ENCODE assay signal across 29 cellular contexts in the genomic region with DNA sequence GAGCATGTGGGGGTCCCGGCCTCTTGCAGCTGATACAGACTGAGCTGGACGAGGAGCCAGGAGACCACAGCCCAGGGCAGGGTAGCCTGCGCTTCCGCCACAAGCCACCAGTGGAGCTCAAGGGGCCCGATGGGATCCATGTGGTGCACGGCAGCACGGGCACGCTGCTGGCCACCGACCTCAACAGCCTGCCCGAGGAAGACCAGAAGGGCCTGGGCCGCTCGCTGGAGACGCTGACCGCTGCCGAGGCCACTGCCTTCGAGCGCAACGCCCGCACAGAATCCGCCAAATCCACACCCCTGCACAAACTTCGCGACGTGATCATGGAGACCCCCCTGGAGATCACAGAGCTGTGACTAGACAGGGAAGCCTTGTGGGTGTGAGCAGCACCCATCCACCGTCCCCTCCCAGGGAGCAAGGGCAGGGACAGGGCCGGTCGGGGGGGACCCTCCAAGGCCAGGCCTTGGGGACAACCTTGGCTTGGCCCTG. TPM values are rescaled to one million over a fixed set of nuclear protein-coding genes. Genes with fewer than 3 reads are reported as not detected.
DNase-seq lines count a peak whose midpoint lies in the region; ATAC-seq, FAIRE-seq and TF ChIP-seq lines count a peak whose summit lies in the region.
"Had no signal": no experiment of that assay in that cellular context is flagged by ENCODE, and none has a peak within 500 bp of the region (broad histone marks: within the 10 kb centered on the region; RNA-seq: fewer than 3 reads in every experiment).

No MANE protein-coding gene starts in this region.

- DNase-seq in Caco-2 (no peak), GM12892 (ENCODE audit: insufficient read length) (no peak), GM12878 (ENCODE audit: low read depth, low spot score) (no peak), islet precursor cell (peak; percentile 55), sciatic nerve (ENCODE audit: low spot score) (no peak), NCI-H69 (lab: John Stamatoyannopoulos, UW) (no peak)
- DNase-seq: activated CD4-positive, alpha-beta T cell treated with anti-CD3 and anti-CD28 coated beads, Interleukin-2, amount 10 ng/mL, durations not matched to agents 24 days and 14 days; activated CD8-positive, alpha-beta memory T cell treated with anti-CD3 and anti-CD28 coated beads, Interleukin-2, amount 50 U/mL, for 4 hours; CD4-positive, alpha-beta T cell; DMS79; effector memory CD4-positive, alpha-beta T cell; hypothalamus; Kasumi-1; kidney; lower lobe of right lung; NCI-H187; NCI-H526 treated with DMSO at 0.1 percent for 48 hours; OCI-M1; SHP77; stimulated activated CD4-positive, alpha-beta T cell treated with anti-CD3 and anti-CD28 coated beads, Interleukin-4, amount 100 ng/mL, for 1 hour; stimulated activated naive CD8-positive, alpha-beta T cell treated with anti-CD3 and anti-CD28 coated beads, Interleukin-15, Interleukin-2, amounts not matched to agents 100 U/mL and 50 U/mL, for 24 hours; T-cell had no signal

- TF ChIP-seq POLR2A in GM12892 (IDR thresholded peaks at IDR 0.05; ENCODE audit: low read depth, low read length) (peak; percentile 29; the same call in 1 of the 2 replicates), GM12878 (IDR thresholded peaks at IDR 0.05; ENCODE audit: low read depth, low read length) (peak; percentile 35)

- TF ChIP-seq RAD21 in GM12878 (IDR thresholded peaks at IDR 0.05; ENCODE audit: insufficient read depth, low read depth, low read length): no peak

- H3K27ac Mint-ChIP-seq in Caco-2 (ENCODE audit: unreplicated experiment): peak overlapping the region; percentile 61
- H3K27ac Mint-ChIP-seq: activated CD4-positive, alpha-beta T cell treated with anti-CD3 and anti-CD28 coated beads, Interleukin-2, amount 10 ng/mL, durations not matched to agents 24 days and 14 days; activated naive CD8-positive, alpha-beta T cell; CD4-positive, alpha-beta T cell; T-cell had no signal

- H3K4me1 Mint-ChIP-seq in Caco-2 (ENCODE audit: low read depth, unreplicated experiment): peaks cover 7% of the 10 kb centered on the region
- H3K4me1 Mint-ChIP-seq: activated T-helper 17 cell treated with anti-CD3 and anti-CD28 coated beads, Interleukin-2, amount 50 U/mL, for 72 hours; T-cell had no signal

- H3K27me3 Mint-ChIP-seq in Caco-2 (ENCODE audit: insufficient read depth, unreplicated experiment): no peaks in the 10 kb centered on the region
- H3K27me3 Mint-ChIP-seq: activated CD4-positive, alpha-beta T cell treated with anti-CD3 and anti-CD28 coated beads, Interleukin-2, amount 10 ng/mL, durations not matched to agents 24 days and 14 days; activated naive CD8-positive, alpha-beta T cell; activated T-helper 17 cell treated with anti-CD3 and anti-CD28 coated beads, Interleukin-2, amount 50 U/mL, for 72 hours; CD4-positive, alpha-beta T cell; T-cell had no signal

- RAD21 ChIA-PET in GM12878 (lab: Charles Lee; ENCODE audit: unreplicated experiment): interaction anchor here (2.4 kb wide), 1 partner anchor 81 kb away, joined by 9 read pairs; no protein-coding TSS in a partner anchor

- no peaks in the 10 kb centered on the region for H4K20me1 ChIP-seq in GM12878 (ENCODE audit: control insufficient read depth, insufficient read depth)

- no peak for ATAC-seq in GM12878
- no peak for ATAC-seq in sciatic nerve
- ATAC-seq in GM19452 (IDR thresholded peaks at IDR 0.05; ENCODE audit: unreplicated experiment): no peak
- no peak for ATAC-seq in GM19324 (IDR thresholded peaks at IDR 0.05; ENCODE audit: low FRiP score, unreplicated experiment)
- ATAC-seq: activated T-helper 17 cell treated with anti-CD3 and anti-CD28 coated beads, Interleukin-2, amount 50 U/mL, for 72 hours; esophagus mucosa; gastroesophageal sphincter; lower lobe of right lung; stimulated activated naive CD8-positive, alpha-beta T cell treated with anti-CD3 and anti-CD28 coated beads, Interleukin-15, Interleukin-2, amounts not matched to agents 100 U/mL and 50 U/mL, for 24 hours; T-cell had no signal

- no TSS peak for BruUV-seq in Caco-2 (replicated peaks; lab: Mats Ljungman, UMichigan)
- BruUV-seq in GM12878 (replicated peaks; lab: Mats Ljungman, UMichigan): no TSS peak

- no peak for TF ChIP-seq EP300 in GM12878 (IDR thresholded peaks at IDR 0.05; ENCODE audit: borderline replicate concordance in 1 of 2, control insufficient read depth in 1 of 2, low read depth in 2 of 2, low read length in 2 of 2)

- H3K36me3 Mint-ChIP-seq in Caco-2 (ENCODE audit: insufficient read depth, unreplicated experiment): peaks cover 88% of the 10 kb centered on the region
- H3K36me3 Mint-ChIP-seq: activated naive CD8-positive, alpha-beta T cell had no signal

- POLR2A ChIA-PET in Caco-2 (lab: Charles Lee): no interaction called here
- POLR2A ChIA-PET in GM12878 (lab: Charles Lee): no interaction called here

- SMC1A ChIA-PET in GM12878 (lab: Charles Lee; ENCODE audit: uncharacterized antibody, unreplicated experiment): interaction anchor here (1.1 to 2.4 kb wide), 2 partner anchors 15 to 81 kb away, joined by 3 to 9 read pairs; no protein-coding TSS in a partner anchor

- H3K9ac ChIP-seq in GM12878 (ENCODE audit: control insufficient read depth, insufficient read depth, low read length): no peak overlapping the region

- CTCF ChIA-PET in Caco-2 (lab: Charles Lee): interaction anchor here (0.5 to 1.5 kb wide), 6 partner anchors 24 to 118 kb away, joined by 3 to 6 read pairs (median 3); no protein-coding TSS in a partner anchor
- CTCF ChIA-PET in GM12878 (lab: Yijun Ruan, JAX): interaction anchor here (8.9 kb wide), 1 partner anchor 81 kb away, joined by 46 read pairs; no protein-coding TSS in a partner anchor

- intact Hi-C loops in Caco-2 (cut with micrococcal nuclease; ENCODE audit: unreplicated experiment) (loop anchor here (5.0 kb wide), 1 partner anchor 108 kb away; no protein-coding TSS in a partner anchor), GM12878 (cut with micrococcal nuclease; ENCODE audit: unreplicated experiment) (loop anchor here (5.0 kb wide), 1 partner anchor 108 kb away; no protein-coding TSS in a partner anchor), sciatic nerve (cut with DNase I) (no loop called here)

- 91% methylated on average over 25 of the region's 26 CpGs for WGBS in GM12878 (ENCODE audit: insufficient coverage, insufficient replicate concordance, low lambda C conversion rate, missing lambda C conversion rate)

- H3K36me3 ChIP-seq in Caco-2 (ENCODE audit: control insufficient read depth, insufficient read depth, low read length) (peaks cover 19% of the 10 kb centered on the region), GM12878 (ENCODE audit: control insufficient read depth in 2 of 2, insufficient read depth in 2 of 2, low read length in 1 of 2) (peaks cover 5 to 32% of the 10 kb centered on the region in 2 experiments; a peak in 3 of 4 replicates)

- no peak overlapping the region for H2AFZ ChIP-seq in GM12878 (ENCODE audit: control insufficient read depth, low read depth, low read length)

- H3K4me2 ChIP-seq in GM12878 (ENCODE audit: control insufficient read depth, insufficient read depth): no peak overlapping the region

- no peak overlapping the region for H3K4me3 ChIP-seq in Caco-2 (ENCODE audit: low read depth, low read length)
- no peak overlapping the region for H3K4me3 ChIP-seq in GM12878
- H3K4me3 ChIP-seq: gastroesophageal sphincter, lower lobe of right lung had no signal

- no peaks in the 10 kb centered on the region for H3K4me1 ChIP-seq in Caco-2
- peaks cover 3% of the 10 kb centered on the region; the same call in 1 of the 2 replicates for H3K4me1 ChIP-seq in GM12878 (ENCODE audit: control insufficient read depth, insufficient read depth, low read length)

- no peaks in the 10 kb centered on the region for H3K9me3 Mint-ChIP-seq in Caco-2 (ENCODE audit: unreplicated experiment)
- H3K9me3 Mint-ChIP-seq: activated CD4-positive, alpha-beta T cell treated with anti-CD3 and anti-CD28 coated beads, Interleukin-2, amount 10 ng/mL, durations not matched to agents 24 days and 14 days; activated T-helper 17 cell treated with anti-CD3 and anti-CD28 coated beads, Interleukin-2, amount 50 U/mL, for 72 hours; CD4-positive, alpha-beta T cell; T-cell had no signal

- TF ChIP-seq CTCF in Caco-2 (IDR thresholded peaks at IDR 0.05; ENCODE audit: insufficient read depth in 1 of 2, low read depth in 1 of 2, low read length in 1 of 2, severe bottlenecking in 1 of 2, unreplicated experiment in 1 of 2) (peak in 1 of 2 experiments; percentile 12), GM12878 (IDR thresholded peaks at IDR 0.05 in 2 of 3, conservative IDR thresholded peaks at IDR 0.05 in 1 of 3; ENCODE audit: control insufficient read depth in 2 of 3, extremely low read depth in 1 of 3, insufficient read depth in 1 of 3, low read depth in 3 of 3, low read length in 3 of 3) (0 out of 6 replicates have a peak, but pooled peaks of 1 of the 3 experiments have one; percentile 15)

- H3K27me3 ChIP-seq in Caco-2 (replicated peaks; ENCODE audit: control insufficient read depth, insufficient read depth, low read length) (no peaks in the 10 kb centered on the region), GM12878 (replicated peaks in 1 of 2; ENCODE audit: control insufficient read depth in 2 of 2, insufficient read depth in 2 of 2, low read length in 1 of 2) (no peaks in the 10 kb centered on the region)
- H3K27me3 ChIP-seq: gastroesophageal sphincter had no signal

- H3K4me3 Mint-ChIP-seq in Caco-2 (ENCODE audit: unreplicated experiment): no peak overlapping the region
- H3K4me3 Mint-ChIP-seq: activated CD4-positive, alpha-beta T cell treated with anti-CD3 and anti-CD28 coated beads, Interleukin-2, amount 10 ng/mL, durations not matched to agents 24 days and 14 days; activated naive CD8-positive, alpha-beta T cell; activated T-helper 17 cell treated with anti-CD3 and anti-CD28 coated beads, Interleukin-2, amount 50 U/mL, for 72 hours; CD4-positive, alpha-beta T cell; T-cell had no signal

- H3K27ac ChIP-seq in GM12878 (ENCODE audit: control insufficient read depth, insufficient read depth): no peak overlapping the region
- H3K27ac ChIP-seq: lower lobe of right lung had no signal

- FAIRE-seq in GM12892 (lab: Jason Lieb, UNC) (no peak), GM12878 (lab: Jason Lieb, UNC) (no peak)
- FAIRE-seq: HTR-8/SVneo, kidney had no signal

- H3K79me2 ChIP-seq in GM12878 (ENCODE audit: control insufficient read depth, insufficient read depth, low read length): no peaks in the 10 kb centered on the region

- in situ Hi-C loops in GM12878 (cut with MboI): loop anchor here (5.0 kb wide), 1 partner anchor 503 kb away; no protein-coding TSS in a partner anchor

- H3K9me3 ChIP-seq in Caco-2 (no peaks in the 10 kb centered on the region), GM12878 (replicated peaks; ENCODE audit: control insufficient read depth, insufficient read depth, low read length) (no peaks in the 10 kb centered on the region)
- H3K9me3 ChIP-seq: gastroesophageal sphincter, lower lobe of right lung had no signal

RNA-seq across cellular contexts. Expression of a gene that starts 36.1 kb away (rescaled TPM):
- total RNA-seq in Caco-2 (2022) (1,227 and 1,316 TPM in 2 replicates), GM12878 (2014; rRNA removed) (287 and 299 TPM in 2 replicates), GM12878 (2014; rRNA removed; fragmentation: Illumina TruSeq; extraction: Trizol) (178 and 179 TPM in 2 replicates), GM12878 (2021) (336 and 346 TPM in 2 replicates), sciatic nerve (920 TPM)
- polyA plus RNA-seq in GM12892 (2012; ENCODE audit: missing spikeins): 150 TPM
- 269 and 285 TPM in 2 replicates for total RNA-seq in GM12878 (2013; cell fraction: nucleolus; rRNA removed)
- 193 TPM for polyA plus RNA-seq in GM12878 (2011; ENCODE audit: low read depth)
- polyA plus RNA-seq in GM12878 (2011; rRNA removed) (190 and 232 TPM in 2 replicates), GM12878 (2014; fragmentation: Illumina TruSeq; extraction: Trizol) (251 and 258 TPM in 2 replicates), GM12878 (2014; fragmentation: Nextera tagmentation; extraction: Ambion mirVana) (100 to 1,000 TPM; 280 to 312 TPM), GM12878 (2014; rRNA removed) (309 and 310 TPM in 2 replicates), GM12878 (2016; fragmentation: Nextera tagmentation; extraction: Ambion mirVana) (100 to 1,000 TPM; 275 to 291 TPM)
- 284 and 288 TPM in 2 replicates for polyA plus RNA-seq in GM12878 (2011; cell fraction: cytosol; rRNA removed)
- polyA plus RNA-seq in GM12878 (2011; cell fraction: nucleus; rRNA removed): 240 and 286 TPM in 2 replicates
- 258 and 314 TPM in 2 replicates for polyA plus RNA-seq in GM12878 (2012)
- polyA minus RNA-seq in GM12878 (2011; rRNA and poly(A)+ RNA removed): 185 and 279 TPM in 2 replicates
- 85.0 and 93.7 TPM in 2 replicates for polyA minus RNA-seq in GM12878 (2011; cell fraction: cytosol; rRNA and poly(A)+ RNA removed)
- polyA minus RNA-seq in GM12878 (2011; cell fraction: nucleus; rRNA and poly(A)+ RNA removed): 43.9 and 51.0 TPM in 2 replicates

RNA-seq across cellular contexts. Expression of a gene that starts 41.6 kb away (rescaled TPM):
- 41.9 and 44.0 TPM in 2 replicates for total RNA-seq in Caco-2 (2022)
- polyA plus RNA-seq in GM12892 (2012; ENCODE audit: missing spikeins): 2.6 TPM
- 68.6 and 75.4 TPM in 2 replicates for total RNA-seq in GM12878 (2013; cell fraction: nucleolus; rRNA removed)
- total RNA-seq in GM12878 (2014; rRNA removed): 8.6 and 14.7 TPM in 2 replicates
- total RNA-seq in GM12878 (2014; rRNA removed; fragmentation: Illumina TruSeq; extraction: Trizol): 5.1 and 5.9 TPM in 2 replicates
- 12.1 and 12.5 TPM in 2 replicates for total RNA-seq in GM12878 (2021)
- polyA plus RNA-seq in GM12878 (2011; ENCODE audit: low read depth): 3.6 TPM
- 0.78 and 2.4 TPM in 2 replicates for polyA plus RNA-seq in GM12878 (2011; rRNA removed)
- 2.7 and 3.3 TPM in 2 replicates for polyA plus RNA-seq in GM12878 (2011; cell fraction: cytosol; rRNA removed)
- 5.1 and 6.0 TPM in 2 replicates for polyA plus RNA-seq in GM12878 (2011; cell fraction: nucleus; rRNA removed)
- 9.2 and 12.0 TPM in 2 replicates for polyA plus RNA-seq in GM12878 (2012)
- polyA plus RNA-seq in GM12878 (2014; fragmentation: Illumina TruSeq; extraction: Trizol): 0.76 and 6.3 TPM in 2 replicates
- polyA plus RNA-seq in GM12878 (2014; fragmentation: Nextera tagmentation; extraction: Ambion mirVana): under 1 TPM; 0.19 to 0.24 TPM
- polyA plus RNA-seq in GM12878 (2014; rRNA removed): 8.5 and 10.4 TPM in 2 replicates
- polyA plus RNA-seq in GM12878 (2016; fragmentation: Nextera tagmentation; extraction: Ambion mirVana): 1 to 10 TPM; 7.0 to 9.2 TPM
- 2.6 and 5.9 TPM in 2 replicates for polyA minus RNA-seq in GM12878 (2011; rRNA and poly(A)+ RNA removed)
- 0.67 and 0.94 TPM in 2 replicates for polyA minus RNA-seq in GM12878 (2011; cell fraction: cytosol; rRNA and poly(A)+ RNA removed)
- polyA minus RNA-seq in GM12878 (2011; cell fraction: nucleus; rRNA and poly(A)+ RNA removed): 4.0 and 4.9 TPM in 2 replicates
- total RNA-seq in sciatic nerve: 171 TPM
